In genomic region chr10:29297678-29298077, GRCh38 we compare ENCODE assay signal across 20 cellular contexts. TPM values are rescaled to one million over a fixed set of nuclear protein-coding genes. Genes with fewer than 3 reads are reported as not detected.
"Had no signal": no experiment of that assay in that cellular context is flagged by ENCODE, and none has a peak within 500 bp of the region (broad histone marks: within the 10 kb centered on the region; RNA-seq: fewer than 3 reads in every experiment).

No MANE protein-coding gene starts in this region.

- H3K27me3 ChIP-seq: esophagus muscularis mucosa had no signal

- H3K27ac ChIP-seq: esophagus muscularis mucosa, heart left ventricle, psoas muscle, thoracic aorta had no signal

- H3K4me1 ChIP-seq: esophagus muscularis mucosa, heart left ventricle, psoas muscle had no signal

- H3K36me3 ChIP-seq: esophagus muscularis mucosa, heart left ventricle, thoracic aorta had no signal

- H3K4me3 Mint-ChIP-seq: activated CD4-positive, alpha-beta T cell treated with anti-CD3 and anti-CD28 coated beads, Interleukin-2, amount 10 ng/mL, durations not matched to agents 24 days and 14 days; activated naive CD4-positive, alpha-beta T cell treated with anti-CD3 and anti-CD28 coated beads for 36 hours; activated naive CD8-positive, alpha-beta T cell treated with anti-CD3 and anti-CD28 coated beads, Interleukin-2, amount 50 U/mL, for 24 hours; central memory CD8-positive, alpha-beta T cell; neural crest cell; T-helper 1 cell treated with Interleukin-12 subunit alpha and Interleukin-12 subunit beta and Interleukin-4 antibody, amounts not matched to agents 30 μg/mL and 1 μg/mL, for 36 hours had no signal

- H3K4me1 Mint-ChIP-seq: activated CD4-positive, alpha-beta T cell treated with anti-CD3 and anti-CD28 coated beads, Interleukin-2, amount 10 ng/mL, durations not matched to agents 24 days and 14 days; activated naive CD8-positive, alpha-beta T cell treated with anti-CD3 and anti-CD28 coated beads, Interleukin-2, amount 50 U/mL, for 24 hours; central memory CD8-positive, alpha-beta T cell; neural crest cell had no signal

- H3K27ac Mint-ChIP-seq: activated CD4-positive, alpha-beta T cell treated with anti-CD3 and anti-CD28 coated beads, Interleukin-2, amount 10 ng/mL, durations not matched to agents 24 days and 14 days; activated naive CD4-positive, alpha-beta T cell treated with anti-CD3 and anti-CD28 coated beads for 36 hours; activated naive CD8-positive, alpha-beta T cell treated with anti-CD3 and anti-CD28 coated beads, Interleukin-2, amount 50 U/mL, for 24 hours; T-helper 1 cell treated with Interleukin-12 subunit alpha and Interleukin-12 subunit beta and Interleukin-4 antibody, amounts not matched to agents 30 μg/mL and 1 μg/mL, for 36 hours had no signal

- ATAC-seq: activated naive CD8-positive, alpha-beta T cell treated with anti-CD3 and anti-CD28 coated beads, Interleukin-2, amount 50 U/mL, for 24 hours; heart left ventricle; left cardiac atrium; psoas muscle; SK-N-SH treated with all-trans-retinoic acid at 6 μM for 48 hours had no signal

- H3K4me3 ChIP-seq: esophagus muscularis mucosa, heart left ventricle, lung, psoas muscle, thoracic aorta had no signal

- DNase-seq: activated CD4-positive, alpha-beta T cell treated with anti-CD3 and anti-CD28 coated beads, Interleukin-2, amount 10 ng/mL, durations not matched to agents 24 days and 14 days; activated CD4-positive, CD25-positive, alpha-beta regulatory T cell; activated naive CD4-positive, alpha-beta T cell treated with anti-CD3 and anti-CD28 coated beads for 36 hours; activated naive CD8-positive, alpha-beta T cell treated with anti-CD3 and anti-CD28 coated beads, Interleukin-2, amount 50 U/mL, for 24 hours; cortex of kidney; effector CD4-positive, alpha-beta T cell; heart left ventricle; left cardiac atrium; psoas muscle; stimulated activated CD4-positive, alpha-beta T cell treated with anti-CD3 and anti-CD28 coated beads, Interleukin-1b, Interleukin-23, amount 100 ng/mL, for 48 hours had no signal

RNA-seq across cellular contexts. Expression of gene LYZL1, which starts 8.8 kb away (rescaled TPM):
- total RNA-seq: activated CD4-positive, alpha-beta T cell treated with anti-CD3 and anti-CD28 coated beads, Interleukin-2, amount 10 ng/mL, durations not matched to agents 24 days and 14 days; activated naive CD4-positive, alpha-beta T cell treated with anti-CD3 and anti-CD28 coated beads for 36 hours; esophagus muscularis mucosa; frontal cortex; heart left ventricle; left cardiac atrium; lung; neural crest cell; osteocyte; psoas muscle; thoracic aorta; ureter had no signal
- polyA plus RNA-seq: heart left ventricle, lung, psoas muscle had no signal
